Comparison of ENCODE assay signal across 23 cellular contexts in the genomic region with DNA sequence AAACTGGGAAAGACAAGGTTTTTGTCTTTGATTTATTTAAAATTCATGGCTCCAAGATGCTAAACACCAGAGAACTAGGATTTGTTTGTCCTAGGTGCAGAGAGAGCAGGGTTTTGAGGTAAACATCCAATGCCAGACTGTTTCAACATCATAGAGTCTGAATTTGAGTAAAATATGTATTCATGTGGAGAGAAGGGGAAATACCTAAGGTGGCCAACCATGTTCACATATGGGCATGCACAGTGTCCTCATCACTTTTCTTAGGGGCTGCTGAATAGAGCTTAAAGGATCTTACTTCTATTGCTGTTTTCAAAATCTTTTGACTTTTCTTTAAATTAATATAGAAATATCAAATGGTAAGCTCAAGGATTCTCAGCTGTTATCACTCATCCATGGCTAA.
DNase-seq lines count a peak whose midpoint lies in the region; ATAC-seq, FAIRE-seq and TF ChIP-seq lines count a peak whose summit lies in the region.
"Had no signal": no experiment of that assay in that cellular context is flagged by ENCODE, and none has a peak within 500 bp of the region (broad histone marks: within the 10 kb centered on the region; RNA-seq: fewer than 3 reads in every experiment).

No MANE protein-coding gene starts in this region.

- ATAC-seq in left cardiac atrium (no peak), HG02798 (IDR thresholded peaks at IDR 0.05; ENCODE audit: poor library complexity, unreplicated experiment) (peak; percentile 37), GM12878 (peak; percentile 46)
- ATAC-seq: A549 had no signal

- TF ChIP-seq POLR2A in GM12878 (IDR thresholded peaks at IDR 0.05; ENCODE audit: low read depth, low read length): no peak

- intact Hi-C loops in left ventricle myocardium inferior (cut with micrococcal nuclease) (no loop called here), left cardiac atrium (cut with DNase I) (no loop called here), GM12878 (cut with micrococcal nuclease; ENCODE audit: unreplicated experiment) (no loop called here)

- TF ChIP-seq RAD21 in GM12878 (IDR thresholded peaks at IDR 0.05; ENCODE audit: insufficient read depth, low read depth, low read length): no peak

- H3K9me3 ChIP-seq in left ventricle myocardium inferior (replicated peaks) (no peaks in the 10 kb centered on the region), GM12878 (replicated peaks; ENCODE audit: control insufficient read depth, insufficient read depth, low read length) (no peaks in the 10 kb centered on the region; the same call in 2 of the 3 replicates), SJCRH30 (replicated peaks) (no peaks in the 10 kb centered on the region)
- H3K9me3 ChIP-seq: A549, tibial nerve had no signal

- H3K27me3 ChIP-seq in left ventricle myocardium inferior (ENCODE audit: low read depth): no peaks in the 10 kb centered on the region
- no peaks in the 10 kb centered on the region for H3K27me3 ChIP-seq in GM12878 (replicated peaks in 1 of 2; ENCODE audit: control insufficient read depth in 2 of 2, insufficient read depth in 2 of 2, low read length in 1 of 2)
- no peaks in the 10 kb centered on the region for H3K27me3 ChIP-seq in SJCRH30
- H3K27me3 ChIP-seq: neural progenitor cell, tibial nerve had no signal

- no peak overlapping the region for H3K4me2 ChIP-seq in GM12878 (ENCODE audit: control insufficient read depth, insufficient read depth)
- H3K4me2 ChIP-seq: A549, neural progenitor cell had no signal

- POLR2A ChIA-PET in GM12878 (lab: Charles Lee): interaction anchor here (0.7 to 3.0 kb wide), 5 partner anchors 21 to 985 kb away, joined by 3 to 15 read pairs (median 3); no protein-coding TSS in a partner anchor

- H2AFZ ChIP-seq in GM12878 (ENCODE audit: control insufficient read depth, low read depth, low read length): no peak overlapping the region
- H2AFZ ChIP-seq: neural progenitor cell had no signal

- no peak for TF ChIP-seq EP300 in GM12878 (IDR thresholded peaks at IDR 0.05; ENCODE audit: borderline replicate concordance in 1 of 2, control insufficient read depth in 1 of 2, low read depth in 2 of 2, low read length in 2 of 2)

- BruUV-seq in GM12878 (replicated peaks; lab: Mats Ljungman, UMichigan): no TSS peak

- H3K36me3 ChIP-seq in left ventricle myocardium inferior (peaks cover 11% of the 10 kb centered on the region), GM12878 (ENCODE audit: control insufficient read depth in 2 of 2, insufficient read depth in 2 of 2, low read length in 1 of 2) (peaks cover 3 to 29% of the 10 kb centered on the region in 2 experiments), SJCRH30 (0 out of 2 replicates have a peak, but pooled peaks cover 2% of the 10 kb centered on the region)
- H3K36me3 ChIP-seq: neural progenitor cell, tibial nerve had no signal

- H3K4me1 ChIP-seq in left ventricle myocardium inferior (peaks cover 88% of the 10 kb centered on the region), GM12878 (ENCODE audit: control insufficient read depth, insufficient read depth, low read length) (peaks cover 46% of the 10 kb centered on the region), SJCRH30 (peaks cover 19% of the 10 kb centered on the region)
- H3K4me1 ChIP-seq: A549 had no signal

- RAD21 ChIA-PET in GM12878 (lab: Charles Lee; ENCODE audit: unreplicated experiment): interaction anchor here (0.6 to 3.5 kb wide), 6 partner anchors 12 to 1066 kb away, joined by 3 to 33 read pairs (median 4); no protein-coding TSS in a partner anchor

- SMC1A ChIA-PET in GM12878 (lab: Charles Lee; ENCODE audit: uncharacterized antibody, unreplicated experiment): interaction anchor here (0.7 to 4.8 kb wide), 9 partner anchors 8 to 175 kb away, joined by 3 to 60 read pairs (median 5); no protein-coding TSS in a partner anchor

- CTCF ChIA-PET in GM12878 (lab: Yijun Ruan, JAX): interaction anchor here (0.7 to 3.8 kb wide), 4 partner anchors 10 to 251 kb away, joined by 3 to 28 read pairs (median 5); no protein-coding TSS in a partner anchor

- H4K20me1 ChIP-seq in GM12878 (ENCODE audit: control insufficient read depth, insufficient read depth): no peaks in the 10 kb centered on the region

- no peak for DNase-seq in left ventricle myocardium inferior
- DNase-seq in left cardiac atrium: no peak
- DNase-seq in GM12878 (ENCODE audit: low read depth, low spot score): no peak
- no peak for DNase-seq in SJCRH30
- DNase-seq in NCI-H526 (lab: John Stamatoyannopoulos, UW): no peak
- no peak for DNase-seq in GM20000 (ENCODE audit: low spot score)
- DNase-seq in SKM-1 treated with dmso at 0.1 percent for 144 hours (lab: John Stamatoyannopoulos, UW; ENCODE audit: unreplicated experiment): no peak
- DNase-seq: activated CD4-positive, alpha-beta memory T cell treated with anti-CD3 and anti-CD28 coated beads for 36 hours; activated naive CD4-positive, alpha-beta T cell treated with anti-CD3 and anti-CD28 coated beads, Interleukin-2, amount 10 ng/mL, durations not matched to agents 7 days and 5 days; C1 segment of cervical spinal cord; DMS 273 treated with DMSO at 0.1 percent for 48 hours; GF-D8; hypothalamus; Karpas-422; midbrain; NCI-H1092 treated with DMSO at 0.1 percent for 48 hours; NCI-H2107; NCI-H526 treated with DMSO at 0.1 percent for 48 hours; SHP77 had no signal

- H3K27ac ChIP-seq in left ventricle myocardium inferior (replicated peaks) (peak overlapping the region; percentile 88), GM12878 (ENCODE audit: control insufficient read depth, insufficient read depth) (no peak overlapping the region; the same call in 1 of the 2 replicates), SJCRH30 (no peak overlapping the region)
- H3K27ac ChIP-seq: A549, neural progenitor cell, tibial nerve had no signal

- no peak for FAIRE-seq in GM12878 (lab: Jason Lieb, UNC)
- FAIRE-seq: A549 had no signal

- no peak overlapping the region for H3K9ac ChIP-seq in GM12878 (ENCODE audit: control insufficient read depth, insufficient read depth, low read length)
- H3K9ac ChIP-seq: neural progenitor cell had no signal

- TF ChIP-seq CTCF in left ventricle myocardium inferior (IDR thresholded peaks at IDR 0.05; ENCODE audit: borderline replicate concordance): no peak
- no peak for TF ChIP-seq CTCF in GM12878 (IDR thresholded peaks at IDR 0.05 in 2 of 3, conservative IDR thresholded peaks at IDR 0.05 in 1 of 3; ENCODE audit: control insufficient read depth in 2 of 3, extremely low read depth in 1 of 3, insufficient read depth in 1 of 3, low read depth in 3 of 3, low read length in 3 of 3)
- no peak for TF ChIP-seq CTCF in GM20000 (IDR thresholded peaks at IDR 0.05; ENCODE audit: extremely low read depth, missing control alignments)

- H3K4me3 ChIP-seq in left ventricle myocardium inferior (no peak overlapping the region), GM12878 (no peak overlapping the region), SJCRH30 (no peak overlapping the region)
- H3K4me3 ChIP-seq: A549, neural progenitor cell, tibial nerve had no signal

- H3K79me2 ChIP-seq in GM12878 (ENCODE audit: control insufficient read depth, insufficient read depth, low read length): peaks cover 2% of the 10 kb centered on the region; the same call in 1 of the 2 replicates

- in situ Hi-C loops in GM12878 (cut with MboI): loop anchor here (5.0 kb wide), 1 partner anchor 76 kb away; no protein-coding TSS in a partner anchor

TF ChIP-seq in GM12878, 131 proteins besides CTCF, POLR2A, EP300 and RAD21 (continues in another document):
- no peak for TF ChIP-seq BRCA1 (IDR thresholded peaks at IDR 0.05; ENCODE audit: low read depth, low read length)
- TF ChIP-seq, protein P1, sequence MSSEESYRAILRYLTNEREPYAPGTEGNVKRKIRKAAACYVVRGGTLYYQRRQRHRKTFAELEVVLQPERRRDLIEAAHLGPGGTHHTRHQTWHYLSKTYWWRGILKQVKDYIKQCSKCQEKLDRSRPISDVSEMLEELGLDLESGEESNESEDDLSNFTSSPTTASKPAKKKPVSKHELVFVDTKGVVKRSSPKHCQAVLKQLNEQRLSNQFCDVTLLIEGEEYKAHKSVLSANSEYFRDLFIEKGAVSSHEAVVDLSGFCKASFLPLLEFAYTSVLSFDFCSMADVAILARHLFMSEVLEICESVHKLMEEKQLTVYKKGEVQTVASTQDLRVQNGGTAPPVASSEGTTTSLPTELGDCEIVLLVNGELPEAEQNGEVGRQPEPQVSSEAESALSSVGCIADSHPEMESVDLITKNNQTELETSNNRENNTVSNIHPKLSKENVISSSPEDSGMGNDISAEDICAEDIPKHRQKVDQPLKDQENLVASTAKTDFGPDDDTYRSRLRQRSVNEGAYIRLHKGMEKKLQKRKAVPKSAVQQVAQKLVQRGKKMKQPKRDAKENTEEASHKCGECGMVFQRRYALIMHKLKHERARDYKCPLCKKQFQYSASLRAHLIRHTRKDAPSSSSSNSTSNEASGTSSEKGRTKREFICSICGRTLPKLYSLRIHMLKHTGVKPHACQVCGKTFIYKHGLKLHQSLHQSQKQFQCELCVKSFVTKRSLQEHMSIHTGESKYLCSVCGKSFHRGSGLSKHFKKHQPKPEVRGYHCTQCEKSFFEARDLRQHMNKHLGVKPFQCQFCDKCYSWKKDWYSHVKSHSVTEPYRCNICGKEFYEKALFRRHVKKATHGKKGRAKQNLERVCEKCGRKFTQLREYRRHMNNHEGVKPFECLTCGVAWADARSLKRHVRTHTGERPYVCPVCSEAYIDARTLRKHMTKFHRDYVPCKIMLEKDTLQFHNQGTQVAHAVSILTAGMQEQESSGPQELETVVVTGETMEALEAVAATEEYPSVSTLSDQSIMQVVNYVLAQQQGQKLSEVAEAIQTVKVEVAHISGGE (CRISPR knock-in tag; IDR thresholded peaks at IDR 0.05): no peak
- TF ChIP-seq RUNX3 (IDR thresholded peaks at IDR 0.05; ENCODE audit: low read length): peak; percentile 58
- no peak for TF ChIP-seq CHD4 (IDR thresholded peaks at IDR 0.05)
- no peak for TF ChIP-seq RCOR1 (conservative IDR thresholded peaks at IDR 0.05; ENCODE audit: low read depth, low read length)
- TF ChIP-seq, protein P2, sequence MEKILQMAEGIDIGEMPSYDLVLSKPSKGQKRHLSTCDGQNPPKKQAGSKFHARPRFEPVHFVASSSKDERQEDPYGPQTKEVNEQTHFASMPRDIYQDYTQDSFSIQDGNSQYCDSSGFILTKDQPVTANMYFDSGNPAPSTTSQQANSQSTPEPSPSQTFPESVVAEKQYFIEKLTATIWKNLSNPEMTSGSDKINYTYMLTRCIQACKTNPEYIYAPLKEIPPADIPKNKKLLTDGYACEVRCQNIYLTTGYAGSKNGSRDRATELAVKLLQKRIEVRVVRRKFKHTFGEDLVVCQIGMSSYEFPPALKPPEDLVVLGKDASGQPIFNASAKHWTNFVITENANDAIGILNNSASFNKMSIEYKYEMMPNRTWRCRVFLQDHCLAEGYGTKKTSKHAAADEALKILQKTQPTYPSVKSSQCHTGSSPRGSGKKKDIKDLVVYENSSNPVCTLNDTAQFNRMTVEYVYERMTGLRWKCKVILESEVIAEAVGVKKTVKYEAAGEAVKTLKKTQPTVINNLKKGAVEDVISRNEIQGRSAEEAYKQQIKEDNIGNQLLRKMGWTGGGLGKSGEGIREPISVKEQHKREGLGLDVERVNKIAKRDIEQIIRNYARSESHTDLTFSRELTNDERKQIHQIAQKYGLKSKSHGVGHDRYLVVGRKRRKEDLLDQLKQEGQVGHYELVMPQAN (conservative IDR thresholded peaks at IDR 0.05): no peak
- no peak for TF ChIP-seq RAD51 (IDR thresholded peaks at IDR 0.05)
- no peak for TF ChIP-seq TAF1 (IDR thresholded peaks at IDR 0.05; ENCODE audit: borderline replicate concordance, low read depth, low read length)

Comparison
In these comparisons a context has a peak if more than half of its experiments do, and no peak if none do; other contexts are left out.
1. ATAC-seq: peak in HG02798 (single experiment) and GM12878 (single experiment); none in left cardiac atrium (0 of 2).